ENCODE assay signal across 9 cellular contexts in the genomic region with DNA sequence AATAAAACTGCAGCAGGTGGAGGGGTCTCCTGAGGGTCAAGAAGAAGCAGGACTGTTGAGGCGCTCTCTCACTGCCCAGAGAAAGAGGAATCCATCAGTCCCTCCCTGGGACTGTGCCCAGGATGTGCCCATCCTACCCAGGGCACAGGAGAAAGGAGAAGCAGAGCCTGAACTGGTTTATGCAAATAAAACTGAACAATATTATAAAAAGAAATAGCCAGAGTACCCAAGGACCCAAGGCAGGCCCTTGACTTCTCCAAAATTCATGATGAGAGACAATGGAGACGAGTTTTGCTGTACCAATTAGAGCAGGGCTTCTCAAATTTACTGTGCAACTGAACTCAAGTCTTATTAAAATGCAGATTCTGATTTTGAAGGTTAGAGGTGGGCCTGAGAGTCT.
"Had no signal": no experiment of that assay in that cellular context is flagged by ENCODE, and none has a peak within 500 bp of the region (broad histone marks: within the 10 kb centered on the region; RNA-seq: fewer than 3 reads in every experiment).

No MANE protein-coding gene starts in this region.

- H3K4me2 ChIP-seq: GM23338 had no signal

- H3K4me3 ChIP-seq: GM23248, GM23338, HAP-1 had no signal

- DNase-seq: GM23248, GOT3, H7, H9, HCEC 1CT, HFFc6 had no signal

- H3K9me3 ChIP-seq: HAP-1 had no signal

- H3K36me3 ChIP-seq: HAP-1 had no signal

- H2AFZ ChIP-seq: GM23248, GM23338 had no signal

- H3K27ac ChIP-seq: GM23248 had no signal

- ATAC-seq: GM23338, HCT116 had no signal

- H3K9ac ChIP-seq: GM23248 had no signal
